ENCODE assay signal across 8 cellular contexts in genomic region chr5:39256472-39256871, GRCh38. TPM values are rescaled to one million over a fixed set of nuclear protein-coding genes. Genes with fewer than 3 reads are reported as not detected.
DNase-seq lines count a peak whose midpoint lies in the region; ATAC-seq and TF ChIP-seq lines count a peak whose summit lies in the region.

No MANE protein-coding gene starts in this region.

- intact Hi-C loops in lower leg skin (cut with DNase I; ENCODE audit: low total_unique reads): no loop called here

- no peak for TF ChIP-seq CTCF in lower leg skin (IDR thresholded peaks at IDR 0.05)

- ATAC-seq in GM21528 (IDR thresholded peaks at IDR 0.05; ENCODE audit: low FRiP score, unreplicated experiment) (peak; percentile 75), HG03139 (IDR thresholded peaks at IDR 0.05; ENCODE audit: unreplicated experiment) (no peak)

- 20 to 42% methylated on average over 4 of the region's 4 CpGs for WGBS in lower leg skin, 2 donors

- DNase-seq in CD1c-positive myeloid dendritic cell (ENCODE audit: extremely low spot score) (peak; percentile 82), SW480 (ENCODE audit: low spot score) (peak; percentile 29), kidney glomerular epithelial cell (lab: John Stamatoyannopoulos, UW) (peak; percentile 80), activated gamma-delta T cell (lab: John Stamatoyannopoulos, UW) (no peak), lower leg skin (ENCODE audit: low spot score in 2 of 2) (no peak), DMS79 (lab: John Stamatoyannopoulos, UW) (no peak)

- no peak overlapping the region for H3K4me3 ChIP-seq in lower leg skin (ENCODE audit: low read depth, poor library complexity, severe bottlenecking)

- TF ChIP-seq POLR2A in lower leg skin (IDR thresholded peaks at IDR 0.05): no peak

RNA-seq across cellular contexts. Expression of gene FYB1, which starts 37.1 kb away (rescaled TPM):
- total RNA-seq in lower leg skin: 1 to 10 TPM; 1.5 to 5.0 (median 2.7) TPM

Comparison
In these comparisons a context has a peak if more than half of its experiments do, and no peak if none do; other contexts are left out.
1. DNase-seq: peak in CD1c-positive myeloid dendritic cell (single experiment), SW480 (single experiment) and kidney glomerular epithelial cell (single experiment); none in activated gamma-delta T cell (single experiment), lower leg skin (0 of 2) and DMS79 (single experiment).